In the genomic region with DNA sequence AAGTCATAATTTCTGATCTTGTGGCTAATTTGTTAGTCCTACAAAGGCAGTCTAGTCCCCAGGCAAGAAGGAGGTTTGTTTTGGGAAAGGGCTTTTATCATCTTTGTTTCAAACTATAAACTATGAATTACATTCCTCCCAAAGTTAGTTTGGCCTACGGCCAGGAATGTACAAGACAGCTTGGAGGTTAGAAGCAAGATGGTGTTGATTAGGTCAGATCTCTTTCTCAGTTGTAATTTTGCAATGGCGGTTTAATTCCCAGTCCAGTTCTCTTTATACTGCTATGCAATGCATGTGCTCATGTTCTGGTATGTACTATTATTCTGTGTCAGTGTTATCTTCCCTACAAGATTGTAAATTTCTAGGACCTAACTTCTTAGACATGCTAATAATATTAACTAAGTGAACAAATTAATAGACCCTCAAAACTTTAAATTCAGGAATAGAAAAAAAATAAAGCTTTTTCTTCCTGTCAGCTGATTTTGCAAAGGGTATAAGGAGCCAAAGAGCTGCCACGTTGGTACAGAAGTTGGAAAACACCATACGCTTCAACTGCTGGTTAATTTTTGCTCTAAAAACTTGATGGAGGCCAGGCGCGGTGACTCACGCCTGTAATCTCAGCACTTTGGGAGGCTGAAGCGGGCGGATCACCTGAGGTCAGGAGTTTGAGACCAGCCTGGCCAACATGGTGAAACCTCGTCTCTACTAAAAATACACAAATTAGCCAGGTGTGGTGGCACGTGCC, we compare ENCODE assay signal across 20 cellular contexts. TPM values are rescaled to one million over a fixed set of nuclear protein-coding genes. Genes with fewer than 3 reads are reported as not detected.
A peak's percentile ranks its signal among the peaks of the same experiment; 100 is the strongest.
DNase-seq lines count a peak whose midpoint lies in the region; ATAC-seq and TF ChIP-seq lines count a peak whose summit lies in the region.
"Had no signal": no experiment of that assay in that cellular context is flagged by ENCODE, and none has a peak within 500 bp of the region (broad histone marks: within the 10 kb centered on the region; RNA-seq: fewer than 3 reads in every experiment).

No MANE protein-coding gene starts in this region.

- ATAC-seq in Right ventricle myocardium inferior: no peak
- no peak for ATAC-seq in HG03280 (IDR thresholded peaks at IDR 0.05; ENCODE audit: unreplicated experiment)

- H3K79me2 ChIP-seq in SK-N-SH (ENCODE audit: insufficient read depth): peaks cover 30% of the 10 kb centered on the region

- H3K36me3 ChIP-seq in left ventricle myocardium inferior: no peaks in the 10 kb centered on the region
- peaks cover 0 to under 1% of the 10 kb centered on the region in 2 experiments for H3K36me3 ChIP-seq in SK-N-SH (replicated peaks in 1 of 2; ENCODE audit: control insufficient read depth in 1 of 2, insufficient read depth in 2 of 2, low read length in 1 of 2)
- H3K36me3 ChIP-seq: BLaER1 treated with 17β-estradiol and CSF1 and Interleukin-3, amounts not matched to agents 10 nM and 100 nM; colonic mucosa; right atrium auricular region; upper lobe of right lung had no signal

- no peak for TF ChIP-seq RAD21 in SK-N-SH (IDR thresholded peaks at IDR 0.05; ENCODE audit: low read length)

- H3K9ac ChIP-seq in SK-N-SH: no peak overlapping the region
- H3K9ac ChIP-seq: BLaER1 treated with 17β-estradiol and CSF1 and Interleukin-3, amounts not matched to agents 10 nM and 100 nM had no signal

- intact Hi-C loops in left ventricle myocardium inferior (cut with micrococcal nuclease) (no loop called here), Right ventricle myocardium inferior (cut with DNase I) (loop anchor here (5.0 kb wide), 1 partner anchor 50 kb away; no protein-coding TSS in a partner anchor)

- H2AFZ ChIP-seq in SK-N-SH (ENCODE audit: low read depth): no peak overlapping the region; the same call in 1 of the 2 replicates

- CTCF ChIA-PET in SK-N-SH (lab: Yijun Ruan, JAX): interaction anchor here (1.1 to 1.6 kb wide), 3 partner anchors 50 to 64 kb away, joined by 3 to 8 read pairs (median 4); no protein-coding TSS in a partner anchor

- peaks cover 35% of the 10 kb centered on the region for H3K4me1 ChIP-seq in left ventricle myocardium inferior
- peaks cover 0 to 8% of the 10 kb centered on the region in 2 experiments; a peak in 2 of 4 replicates for H3K4me1 ChIP-seq in SK-N-SH (ENCODE audit: control insufficient read depth in 1 of 2, insufficient read depth in 2 of 2, low read depth in 1 of 2, low read length in 1 of 2)
- H3K4me1 ChIP-seq: BLaER1 treated with 17β-estradiol and CSF1 and Interleukin-3, amounts not matched to agents 10 nM and 100 nM; colonic mucosa; foreskin keratinocyte had no signal

- no peak overlapping the region for H3K4me2 ChIP-seq in SK-N-SH
- H3K4me2 ChIP-seq: BLaER1 treated with 17β-estradiol and CSF1 and Interleukin-3, amounts not matched to agents 10 nM and 100 nM had no signal

- WGBS in SK-N-SH (ENCODE audit: low lambda C conversion rate): 96% methylated on average over 11 of the region's 11 CpGs

- POLR2A ChIA-PET in SK-N-SH (lab: Yijun Ruan, JAX): no interaction called here

- H3K4me3 ChIP-seq in left ventricle myocardium inferior (no peak overlapping the region), SK-N-SH (ENCODE audit: low read depth in 2 of 2, low read length in 1 of 2) (no peak overlapping the region), fibroblast of villous mesenchyme (ENCODE audit: low read depth, low read length) (no peak overlapping the region)
- H3K4me3 ChIP-seq: BLaER1 treated with 17β-estradiol and CSF1 and Interleukin-3, amounts not matched to agents 10 nM and 100 nM; colonic mucosa had no signal

- no peak for TF ChIP-seq CTCF in left ventricle myocardium inferior (IDR thresholded peaks at IDR 0.05; ENCODE audit: borderline replicate concordance)
- no peak for TF ChIP-seq CTCF in SK-N-SH (IDR thresholded peaks at IDR 0.05)
- TF ChIP-seq CTCF in fibroblast of villous mesenchyme (IDR thresholded peaks at IDR 0.05; ENCODE audit: insufficient read depth, low read depth, low read length): no peak

- DNase-seq in left ventricle myocardium inferior: no peak
- no peak for DNase-seq in Right ventricle myocardium inferior (ENCODE audit: missing footprints)
- no peak for DNase-seq in SK-N-SH
- peak; percentile 91 for DNase-seq in fibroblast of villous mesenchyme (ENCODE audit: low read depth)
- no peak for DNase-seq in amniotic stem cell (lab: John Stamatoyannopoulos, UW)
- no peak for DNase-seq in DMS79 treated with DMSO at 0.1 percent for 48 hours (lab: John Stamatoyannopoulos, UW)
- no peak for DNase-seq in kidney tubule cell (ENCODE audit: low spot score)
- DNase-seq: activated CD4-positive, alpha-beta T cell treated with anti-CD3 and anti-CD28 coated beads, Interleukin-2, amount 10 ng/mL, durations not matched to agents 24 days and 14 days; activated naive CD8-positive, alpha-beta T cell treated with anti-CD3 and anti-CD28 coated beads, Interleukin-2, amount 10 ng/mL, durations not matched to agents 7 days and 5 days; colonic mucosa; foreskin keratinocyte; islet precursor cell; NCI-H1105 treated with DMSO at 0.1 percent for 48 hours; NCI-H2081 treated with DMSO at 0.1 percent for 48 hours; NCI-H510A; stimulated activated CD8-positive, alpha-beta memory T cell treated with anti-CD3 and anti-CD28 coated beads, Interleukin-4, amount 100 ng/mL, for 48 hours; upper lobe of right lung had no signal

- TF ChIP-seq EP300 in SK-N-SH (IDR thresholded peaks at IDR 0.05; ENCODE audit: borderline replicate concordance in 1 of 2, low read depth in 1 of 2, low read length in 1 of 2): no peak

- no peaks in the 10 kb centered on the region for H3K27me3 ChIP-seq in left ventricle myocardium inferior (ENCODE audit: low read depth)
- no peaks in the 10 kb centered on the region for H3K27me3 ChIP-seq in SK-N-SH (ENCODE audit: insufficient read depth)
- H3K27me3 ChIP-seq: colonic mucosa, foreskin keratinocyte, right atrium auricular region, upper lobe of right lung had no signal

- H3K27ac ChIP-seq in left ventricle myocardium inferior (replicated peaks) (peak overlapping the region; percentile 94), SK-N-SH (ENCODE audit: low read depth in 2 of 2, low read length in 1 of 2) (no peak overlapping the region)
- H3K27ac ChIP-seq: BLaER1 treated with 17β-estradiol and CSF1 and Interleukin-3, amounts not matched to agents 10 nM and 100 nM had no signal

- H3F3A ChIP-seq in SK-N-SH (replicated peaks; ENCODE audit: insufficient read depth): no peaks in the 10 kb centered on the region

- H3K9me3 ChIP-seq in left ventricle myocardium inferior (replicated peaks) (no peaks in the 10 kb centered on the region), SK-N-SH (no peaks in the 10 kb centered on the region)
- H3K9me3 ChIP-seq: colonic mucosa, right atrium auricular region, upper lobe of right lung had no signal

- H3K9me2 ChIP-seq in SK-N-SH: no peaks in the 10 kb centered on the region

- no peaks in the 10 kb centered on the region for H4K20me1 ChIP-seq in SK-N-SH (ENCODE audit: insufficient read depth)
- H4K20me1 ChIP-seq: BLaER1 treated with 17β-estradiol and CSF1 and Interleukin-3, amounts not matched to agents 10 nM and 100 nM had no signal

TF ChIP-seq in SK-N-SH, 30 proteins besides CTCF, POLR2A, EP300 and RAD21 (continues in another document):
- TF ChIP-seq RXRA (IDR thresholded peaks at IDR 0.05; ENCODE audit: borderline replicate concordance, low read depth) (no peak), NFIC (IDR thresholded peaks at IDR 0.05; ENCODE audit: borderline replicate concordance) (0 out of 2 replicates have a peak, but pooled peaks have one; percentile 8), POLR2AphosphoS5 (IDR thresholded peaks at IDR 0.05; ENCODE audit: low read depth, low read length) (no peak), CHD2 (IDR thresholded peaks at IDR 0.05; ENCODE audit: low read length, partially characterized antibody) (no peak)
- TF ChIP-seq, protein P1, sequence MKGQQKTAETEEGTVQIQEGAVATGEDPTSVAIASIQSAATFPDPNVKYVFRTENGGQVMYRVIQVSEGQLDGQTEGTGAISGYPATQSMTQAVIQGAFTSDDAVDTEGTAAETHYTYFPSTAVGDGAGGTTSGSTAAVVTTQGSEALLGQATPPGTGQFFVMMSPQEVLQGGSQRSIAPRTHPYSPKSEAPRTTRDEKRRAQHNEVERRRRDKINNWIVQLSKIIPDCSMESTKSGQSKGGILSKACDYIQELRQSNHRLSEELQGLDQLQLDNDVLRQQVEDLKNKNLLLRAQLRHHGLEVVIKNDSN (IDR thresholded peaks at IDR 0.05; ENCODE audit: borderline replicate concordance, low read depth): no peak

RNA-seq across cellular contexts. Expression of gene DNAJC15, which starts 1.3 kb away (rescaled TPM):
- total RNA-seq in left ventricle myocardium inferior: 30.1 TPM
- total RNA-seq in Right ventricle myocardium inferior: 35.6 TPM
- polyA plus RNA-seq in SK-N-SH (2012; rRNA removed): 13.6 and 18.4 TPM in 2 replicates
- 17.4 and 17.6 TPM in 2 replicates for polyA plus RNA-seq in SK-N-SH (2012; cell fraction: cytosol; rRNA removed)
- polyA plus RNA-seq in SK-N-SH (2012; cell fraction: nucleus; rRNA removed): 6.2 and 6.7 TPM in 2 replicates
- 4.7 and 6.1 TPM in 2 replicates for total RNA-seq in fibroblast of villous mesenchyme

RNA-seq across cellular contexts. Expression of gene EPSTI1, which starts 30.1 kb away (rescaled TPM):
- total RNA-seq in left ventricle myocardium inferior (2.6 TPM), Right ventricle myocardium inferior (3.8 TPM), fibroblast of villous mesenchyme (9.0 and 15.1 TPM in 2 replicates)
- 0.02 TPM in 1 of 2 replicates, not detected in the other for polyA plus RNA-seq in SK-N-SH (2012; rRNA removed)
- 0.01 and 0.04 TPM in 2 replicates for polyA plus RNA-seq in SK-N-SH (2012; cell fraction: cytosol; rRNA removed)
- polyA plus RNA-seq in SK-N-SH (2012; cell fraction: nucleus; rRNA removed): 0.02 TPM in 1 of 2 replicates, not detected in the other
